In genomic region chr2:74502147-74502719, GRCh38 we compare ENCODE assay signal across 8 cellular contexts. TPM values are rescaled to one million over a fixed set of nuclear protein-coding genes. Genes with fewer than 3 reads are reported as not detected.
A peak's percentile ranks its signal among the peaks of the same experiment; 100 is the strongest.
DNase-seq lines count a peak whose midpoint lies in the region; ATAC-seq and TF ChIP-seq lines count a peak whose summit lies in the region.

No MANE protein-coding gene starts in this region.

- H3K27ac ChIP-seq in heart left ventricle, result peak overlapping the region in 11 of 12 donors; percentile 75 to 90 (median 84)

- peak overlapping the region; percentile 36 to 87 (median 62) for H3K4me3 ChIP-seq in heart left ventricle

- peaks cover 14 to 79% (median 60%) of the 10 kb centered on the region in 12 donors for H3K4me1 ChIP-seq in heart left ventricle

- TF ChIP-seq POLR2A in heart left ventricle (IDR thresholded peaks at IDR 0.05), result no peak

- intact Hi-C loops in heart left ventricle (cut with DNase I), result loop anchor here in 4 of 10 donors (5.0 kb wide), 3 partner anchors 75 to 85 kb away; no protein-coding TSS in a partner anchor

- H3K36me3 ChIP-seq in heart left ventricle, result peaks cover 0 to 18% (median 15%) of the 10 kb centered on the region in 9 donors

- H3K9me3 ChIP-seq in heart left ventricle, result no peaks in the 10 kb centered on the region

- ATAC-seq in heart left ventricle (no peak), GM21528 (IDR thresholded peaks at IDR 0.05; ENCODE audit: low FRiP score, unreplicated experiment) (no peak), GM19023 (IDR thresholded peaks at IDR 0.05; ENCODE audit: unreplicated experiment) (no peak)

- DNase-seq in GM10248 (ENCODE audit: extremely low spot score) (peak; percentile 43), SW480 (ENCODE audit: low spot score) (peak; percentile 60), heart left ventricle (peak in 1 of 5 donors; percentile 44), retina (peak; percentile 54), NCI-H2227 (lab: John Stamatoyannopoulos, UW; ENCODE audit: unreplicated experiment) (no peak), HUDEP-2 (lab: John Stamatoyannopoulos, UW; ENCODE audit: unreplicated experiment in 76 of 76) (no peak)

- 9 to 15% (median 12%) methylated on average over 31 to 32 of the region's 32 CpGs for WGBS in heart left ventricle, 4 donors

- peaks cover 21 to 69% (median 35%) of the 10 kb centered on the region in 9 donors for H3K27me3 ChIP-seq in heart left ventricle

- TF ChIP-seq CTCF in GM10248 (IDR thresholded peaks at IDR 0.05; ENCODE audit: control extremely low read depth, extremely low read depth, low read depth, missing control alignments), result no peak
- no peak for TF ChIP-seq CTCF in heart left ventricle (IDR thresholded peaks at IDR 0.05)

- CTCF ChIA-PET in GM10248 (lab: Yijun Ruan, JAX), result interaction anchor here (1.1 to 3.0 kb wide), 6 partner anchors 17 to 72 kb away, joined by 3 to 20 read pairs (median 4); partner anchors contain the start of genes AUP1 and HTRA2

- POLR2A ChIA-PET in GM10248 (lab: Yijun Ruan, JAX), result no interaction called here

RNA-seq across cellular contexts. Expression of gene LBX2, which starts 2.8 kb away (rescaled TPM):
- total RNA-seq in heart left ventricle, result 1 to 10 TPM in 2 of 9 donors, under 1 TPM in 5, not detected in 2; 0.14 to 1.7 (median 0.72) TPM
- polyA plus RNA-seq in heart left ventricle, result under 1 TPM; 0.27 to 0.67 TPM

RNA-seq across cellular contexts. Expression of gene PCGF1, which starts 5.3 kb away (rescaled TPM):
- total RNA-seq in heart left ventricle, result 10 to 100 TPM; 10.6 to 22.3 (median 16.5) TPM
- 10 to 100 TPM; 22.5 to 24.9 TPM for polyA plus RNA-seq in heart left ventricle

RNA-seq across cellular contexts. Expression of gene TLX2, which starts 12.0 kb away (rescaled TPM):
- total RNA-seq in heart left ventricle, result not detected
- not detected for polyA plus RNA-seq in heart left ventricle

RNA-seq across cellular contexts. Expression of gene TTC31, which starts 19.4 kb away (rescaled TPM):
- total RNA-seq in heart left ventricle, result 10 to 100 TPM in 4 of 9 donors, 1 to 10 TPM in 5; 7.1 to 14.2 (median 10.0) TPM
- 10 to 100 TPM in 1 of 2 donors, 1 to 10 TPM in 1; 8.8 to 13.2 TPM for polyA plus RNA-seq in heart left ventricle

RNA-seq across cellular contexts. Expression of gene CCDC142, which starts 19.4 kb away (rescaled TPM):
- total RNA-seq in heart left ventricle, result 10 to 100 TPM in 1 of 9 donors, 1 to 10 TPM in 8; 4.4 to 13.4 (median 7.1) TPM
- polyA plus RNA-seq in heart left ventricle, result 1 to 10 TPM; 5.8 to 6.4 TPM

Comparison
In these comparisons a context has a peak if more than half of its experiments do, and no peak if none do; other contexts are left out.
1. DNase-seq: peak in GM10248 (single experiment), SW480 (single experiment) and retina (single experiment); none in NCI-H2227 (single experiment) and HUDEP-2 (0 of 76).